8 cellular contexts compared by ENCODE assay signal in genomic region chr19:1590641-1591397, GRCh38. TPM values are rescaled to one million over a fixed set of nuclear protein-coding genes. Genes with fewer than 3 reads are reported as not detected.
DNase-seq lines count a peak whose midpoint lies in the region; ATAC-seq and TF ChIP-seq lines count a peak whose summit lies in the region.

No MANE protein-coding gene starts in this region.

- no peaks in the 10 kb centered on the region for H3K9me3 ChIP-seq in skeletal muscle tissue (ENCODE audit: control insufficient read depth in 3 of 3, low read length in 3 of 3)

- H3K36me3 Mint-ChIP-seq in activated CD4-positive, alpha-beta T cell treated with anti-CD3 and anti-CD28 coated beads, Interleukin-2, amount 10 ng/mL, durations not matched to agents 7 days and 5 days (ENCODE audit: low read depth): peaks cover 3% of the 10 kb centered on the region

- H3K9me3 Mint-ChIP-seq in activated CD4-positive, alpha-beta T cell treated with anti-CD3 and anti-CD28 coated beads, Interleukin-2, amount 10 ng/mL, durations not matched to agents 7 days and 5 days: no peaks in the 10 kb centered on the region

- H3K36me3 ChIP-seq in skeletal muscle tissue (ENCODE audit: control insufficient read depth in 3 of 3, insufficient read depth in 3 of 3, low read length in 3 of 3): peaks cover 2 to 4% (median 4%) of the 10 kb centered on the region in 3 donors

- peaks cover 21% of the 10 kb centered on the region for H3K4me1 Mint-ChIP-seq in activated CD4-positive, alpha-beta T cell treated with anti-CD3 and anti-CD28 coated beads, Interleukin-2, amount 10 ng/mL, durations not matched to agents 7 days and 5 days

- H3K4me3 ChIP-seq in fibroblast of the aortic adventitia (ENCODE audit: low read depth, low read length) (peak overlapping the region; percentile 87), skeletal muscle tissue (ENCODE audit: low read length in 3 of 3) (peak overlapping the region; percentile 81 to 86 (median 85))

- H3K27me3 Mint-ChIP-seq in activated CD4-positive, alpha-beta T cell treated with anti-CD3 and anti-CD28 coated beads, Interleukin-2, amount 10 ng/mL, durations not matched to agents 7 days and 5 days: no peaks in the 10 kb centered on the region

- H3K9ac ChIP-seq in skeletal muscle tissue (ENCODE audit: low read depth in 1 of 3, low read length in 3 of 3): peak overlapping the region; percentile 90 to 95 (median 94)

- peak; percentile 47 for TF ChIP-seq CTCF in fibroblast of the aortic adventitia (IDR thresholded peaks at IDR 0.05; ENCODE audit: insufficient read depth, low read length)

- H3K4me3 Mint-ChIP-seq in activated CD4-positive, alpha-beta T cell treated with anti-CD3 and anti-CD28 coated beads, Interleukin-2, amount 10 ng/mL, durations not matched to agents 7 days and 5 days: peak overlapping the region; percentile 86

- peak overlapping the region; percentile 84 for H3K27ac ChIP-seq in skeletal muscle tissue (ENCODE audit: low read depth, low read length)

- DNase-seq in DMS 273 treated with DMSO at 0.1 percent for 48 hours (lab: John Stamatoyannopoulos, UW) (peak; percentile 17), HUDEP-2 (lab: John Stamatoyannopoulos, UW; ENCODE audit: unreplicated experiment in 76 of 76) (peak in 59 of 76 experiments; percentile 15 to 73 (median 54)), fibroblast of the aortic adventitia (ENCODE audit: low read depth) (no peak), NCI-H1436 (lab: John Stamatoyannopoulos, UW) (no peak), germinal center (ENCODE audit: low spot score) (no peak)
- DNase-seq in activated CD4-positive, alpha-beta T cell treated with anti-CD3 and anti-CD28 coated beads, Interleukin-2, amount 10 ng/mL, durations not matched to agents 7 days and 5 days: peak; percentile 39

- H3K4me1 ChIP-seq in skeletal muscle tissue (ENCODE audit: control insufficient read depth in 3 of 3, insufficient read depth in 3 of 3, low read length in 3 of 3): peaks cover 14 to 40% (median 34%) of the 10 kb centered on the region in 3 donors

- CTCF ChIA-PET in activated CD4-positive, alpha-beta T cell treated with anti-CD3 and anti-CD28 coated beads, Interleukin-2, amount 10 ng/mL, durations not matched to agents 7 days and 5 days (lab: Charles Lee): interaction anchor here (0.8 to 1.5 kb wide), 3 partner anchors 14 to 133 kb away, joined by 3 to 4 read pairs (median 3); partner anchors contain the start of gene UQCR11

- POLR2A ChIA-PET in activated CD4-positive, alpha-beta T cell treated with anti-CD3 and anti-CD28 coated beads, Interleukin-2, amount 10 ng/mL, durations not matched to agents 7 days and 5 days (lab: Charles Lee): no interaction called here

- H3K27ac Mint-ChIP-seq in activated CD4-positive, alpha-beta T cell treated with anti-CD3 and anti-CD28 coated beads, Interleukin-2, amount 10 ng/mL, durations not matched to agents 7 days and 5 days: peak overlapping the region; percentile 93

- ATAC-seq in GM18868 (IDR thresholded peaks at IDR 0.05; ENCODE audit: unreplicated experiment): no peak

- no peaks in the 10 kb centered on the region for H3K27me3 ChIP-seq in skeletal muscle tissue (ENCODE audit: control insufficient read depth in 3 of 3, insufficient read depth in 3 of 3, low read length in 3 of 3)

RNA-seq across cellular contexts. Expression of gene MBD3, which starts 1.8 kb away (rescaled TPM):
- total RNA-seq in activated CD4-positive, alpha-beta T cell treated with anti-CD3 and anti-CD28 coated beads, Interleukin-2, amount 10 ng/mL, durations not matched to agents 7 days and 5 days: 10 to 100 TPM; 76.2 to 93.3 TPM
- total RNA-seq in fibroblast of the aortic adventitia (ENCODE audit: low replicate concordance) (66.3 and 77.3 TPM in 2 replicates), skeletal muscle tissue (51.7 TPM)

RNA-seq across cellular contexts. Expression of gene UQCR11, which starts 14.4 kb away (rescaled TPM):
- total RNA-seq in activated CD4-positive, alpha-beta T cell treated with anti-CD3 and anti-CD28 coated beads, Interleukin-2, amount 10 ng/mL, durations not matched to agents 7 days and 5 days: 100 to 1,000 TPM; 144 to 184 TPM
- total RNA-seq in fibroblast of the aortic adventitia (ENCODE audit: low replicate concordance) (28.9 and 37.6 TPM in 2 replicates), skeletal muscle tissue (82.5 TPM)

RNA-seq across cellular contexts. Expression of gene MEX3D, which starts 22.7 kb away (rescaled TPM):
- total RNA-seq in activated CD4-positive, alpha-beta T cell treated with anti-CD3 and anti-CD28 coated beads, Interleukin-2, amount 10 ng/mL, durations not matched to agents 7 days and 5 days: 10 to 100 TPM in 1 of 2 experiments, 1 to 10 TPM in 1; 10.0 to 12.1 TPM
- total RNA-seq in fibroblast of the aortic adventitia (ENCODE audit: low replicate concordance) (19.0 and 27.6 TPM in 2 replicates), skeletal muscle tissue (21.4 TPM)

Comparison
In these comparisons a context has a peak if more than half of its experiments do, and no peak if none do; other contexts are left out.
1. DNase-seq: peak in DMS 273 treated with DMSO at 0.1 percent for 48 hours (single experiment), HUDEP-2 (59 of 76) and activated CD4-positive, alpha-beta T cell treated with anti-CD3 and anti-CD28 coated beads, Interleukin-2, amount 10 ng/mL, durations not matched to agents 7 days and 5 days (single experiment); none in fibroblast of the aortic adventitia (single experiment), NCI-H1436 (single experiment) and germinal center (single experiment).